ENCODE assay signal across 9 cellular contexts in the genomic region with DNA sequence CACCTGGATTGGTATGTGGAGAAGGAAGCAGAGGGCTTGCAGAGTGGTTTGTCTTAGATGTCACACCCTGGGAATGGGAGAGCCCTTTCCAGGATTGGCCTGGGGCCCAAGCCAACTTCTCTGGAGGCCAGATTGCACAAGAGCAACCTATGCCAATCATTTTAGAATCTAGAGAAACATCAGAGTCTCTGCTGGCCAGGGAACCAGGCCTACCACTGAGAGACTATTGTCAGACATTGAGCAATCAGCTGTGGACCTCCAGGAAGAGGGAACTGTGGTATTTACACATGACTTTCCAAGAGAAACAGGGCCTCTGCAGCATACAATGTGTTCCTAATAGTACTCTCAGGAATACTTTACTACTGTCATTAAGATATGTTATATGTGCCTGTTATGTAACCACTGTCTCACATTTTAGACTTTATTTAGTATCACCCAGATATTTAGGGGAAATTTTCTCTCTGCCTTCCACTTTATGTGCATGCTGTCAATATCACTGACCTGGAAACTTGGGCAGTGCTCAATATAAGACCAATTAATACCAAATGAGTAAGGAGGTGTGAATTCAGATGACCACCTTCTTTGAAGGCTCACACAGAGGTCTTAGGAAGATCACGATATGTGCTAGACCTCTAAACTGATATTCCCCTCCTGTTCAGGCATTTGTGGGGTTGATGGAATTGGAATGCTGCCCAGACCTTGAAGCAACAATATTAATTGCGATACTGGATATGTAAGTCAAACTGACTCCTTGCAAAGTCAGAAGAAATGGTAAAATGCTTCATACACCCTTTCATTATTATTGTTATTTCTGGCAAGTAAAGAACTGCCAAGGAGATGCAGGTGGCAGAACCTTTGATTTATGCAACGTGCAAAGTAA. TPM values are rescaled to one million over a fixed set of nuclear protein-coding genes. Genes with fewer than 3 reads are reported as not detected.
DNase-seq lines count a peak whose midpoint lies in the region; ATAC-seq and TF ChIP-seq lines count a peak whose summit lies in the region.
"Had no signal": no experiment of that assay in that cellular context is flagged by ENCODE, and none has a peak within 500 bp of the region (broad histone marks: within the 10 kb centered on the region; RNA-seq: fewer than 3 reads in every experiment).

No MANE protein-coding gene starts in this region.

- TF ChIP-seq CTCF in choroid plexus epithelial cell (conservative IDR thresholded peaks at IDR 0.05; ENCODE audit: low read depth, low read length) (no peak), lower lobe of right lung (IDR thresholded peaks at IDR 0.05) (no peak)

- no peaks in the 10 kb centered on the region for H3K4me1 Mint-ChIP-seq in activated CD4-positive, alpha-beta T cell treated with anti-CD3 and anti-CD28 coated beads for 36 hours

- H3K4me3 ChIP-seq in choroid plexus epithelial cell (ENCODE audit: low read depth, low read length) (no peak overlapping the region), lower lobe of right lung (no peak overlapping the region)

- peaks cover 12% of the 10 kb centered on the region for H3K4me1 ChIP-seq in lower lobe of right lung

- peak; percentile 87 to 89 for ATAC-seq in lower lobe of right lung
- no peak for ATAC-seq in HG02870 (IDR thresholded peaks at IDR 0.05; ENCODE audit: unreplicated experiment)
- no peak for ATAC-seq in HG03432 (IDR thresholded peaks at IDR 0.05; ENCODE audit: unreplicated experiment)
- ATAC-seq in GM21576 (IDR thresholded peaks at IDR 0.05; ENCODE audit: unreplicated experiment) = no peak
- no peak for ATAC-seq in activated CD4-positive, alpha-beta T cell treated with anti-CD3 and anti-CD28 coated beads for 36 hours

- no peaks in the 10 kb centered on the region for H3K9me3 ChIP-seq in lower lobe of right lung

- H3K36me3 ChIP-seq in lower lobe of right lung = no peaks in the 10 kb centered on the region

- POLR2A ChIA-PET in activated CD4-positive, alpha-beta T cell treated with anti-CD3 and anti-CD28 coated beads for 36 hours (lab: Charles Lee) = no interaction called here

- peak; percentile 79 for DNase-seq in AG20443 (ENCODE audit: low spot score)
- DNase-seq in MV-4-11 (lab: John Stamatoyannopoulos, UW) = peak; percentile 84
- DNase-seq in choroid plexus epithelial cell (ENCODE audit: low read depth) = peak; percentile 92
- DNase-seq in lower lobe of right lung = peak; percentile 82
- no peak for DNase-seq in activated CD4-positive, alpha-beta T cell treated with anti-CD3 and anti-CD28 coated beads for 36 hours
- DNase-seq: activated CD4-positive, alpha-beta T cell treated with anti-CD3 and anti-CD28 coated beads for 48 hours had no signal

- no peaks in the 10 kb centered on the region for H3K27me3 Mint-ChIP-seq in activated CD4-positive, alpha-beta T cell treated with anti-CD3 and anti-CD28 coated beads for 36 hours

- no peak overlapping the region for H3K4me3 Mint-ChIP-seq in activated CD4-positive, alpha-beta T cell treated with anti-CD3 and anti-CD28 coated beads for 36 hours

- intact Hi-C loops in lower lobe of right lung (cut with DNase I) = no loop called here
- intact Hi-C loops in activated CD4-positive, alpha-beta T cell treated with anti-CD3 and anti-CD28 coated beads for 36 hours (cut with DNase I, micrococcal nuclease) = no loop called here

- H3K27ac Mint-ChIP-seq in activated CD4-positive, alpha-beta T cell treated with anti-CD3 and anti-CD28 coated beads for 36 hours = no peak overlapping the region

- no peak overlapping the region for H3K27ac ChIP-seq in lower lobe of right lung

- no peaks in the 10 kb centered on the region for H3K27me3 ChIP-seq in lower lobe of right lung (ENCODE audit: low read depth)

- peaks cover 6% of the 10 kb centered on the region for H3K9me3 Mint-ChIP-seq in activated CD4-positive, alpha-beta T cell treated with anti-CD3 and anti-CD28 coated beads for 36 hours (ENCODE audit: low read depth)

- H3K36me3 Mint-ChIP-seq in activated CD4-positive, alpha-beta T cell treated with anti-CD3 and anti-CD28 coated beads for 36 hours (ENCODE audit: low read depth) = no peaks in the 10 kb centered on the region

- CTCF ChIA-PET in activated CD4-positive, alpha-beta T cell treated with anti-CD3 and anti-CD28 coated beads for 36 hours (lab: Charles Lee) = no interaction called here

RNA-seq across cellular contexts. Expression of gene CCL28, which starts 20.5 kb away (rescaled TPM):
- total RNA-seq in lower lobe of right lung = 7.7 TPM
- total RNA-seq in activated CD4-positive, alpha-beta T cell treated with anti-CD3 and anti-CD28 coated beads for 36 hours = 10 to 100 TPM; 13.9 to 18.0 TPM

RNA-seq across cellular contexts. Expression of gene TMEM267, which starts 50.9 kb away (rescaled TPM):
- 12.7 TPM for total RNA-seq in lower lobe of right lung
- total RNA-seq in activated CD4-positive, alpha-beta T cell treated with anti-CD3 and anti-CD28 coated beads for 36 hours = 10 to 100 TPM; 15.7 to 17.1 TPM

Comparison
In these comparisons a context has a peak if more than half of its experiments do, and no peak if none do; other contexts are left out.
1. ATAC-seq: peak in lower lobe of right lung (2 of 2); none in HG02870 (single experiment), HG03432 (single experiment), GM21576 (single experiment) and activated CD4-positive, alpha-beta T cell treated with anti-CD3 and anti-CD28 coated beads for 36 hours (single experiment).